Comparison of ENCODE assay signal across 5 cellular contexts in the genomic region with DNA sequence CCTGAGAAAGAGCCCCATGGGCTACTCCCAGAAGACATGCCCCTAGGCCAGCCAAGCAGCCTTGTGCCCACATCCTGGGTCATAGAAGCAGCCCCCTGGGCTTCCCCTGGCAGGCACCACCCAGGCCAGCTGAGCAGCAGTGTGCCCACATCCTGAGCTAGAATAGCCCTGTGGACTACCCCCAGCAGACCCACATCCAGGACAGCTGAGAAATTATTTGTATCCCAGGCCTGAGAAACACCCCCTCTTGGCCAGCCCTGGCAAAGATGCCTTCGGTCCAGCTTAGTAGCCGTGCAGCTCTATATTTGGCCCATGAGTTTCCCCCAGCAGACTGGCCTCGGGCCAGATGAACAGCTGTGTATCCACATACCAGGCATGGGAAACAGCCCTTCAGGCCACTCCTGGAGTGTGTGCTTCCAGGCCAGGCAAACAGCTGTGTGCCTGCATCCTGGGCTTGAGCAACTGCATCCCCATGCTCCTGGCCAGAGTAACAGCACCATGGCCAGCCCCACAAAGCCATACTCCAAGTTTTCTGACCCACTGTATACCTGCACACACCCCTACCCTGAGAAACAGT. TPM values are rescaled to one million over a fixed set of nuclear protein-coding genes. Genes with fewer than 3 reads are reported as not detected.
DNase-seq lines count a peak whose midpoint lies in the region; ATAC-seq lines count a peak whose summit lies in the region.
"Not testable (repeated sequence)": the region's sequence is repeated elsewhere in the genome, so short reads cannot be mapped to it uniquely, and the experiment has no call there.

No MANE protein-coding gene starts in this region.

- not testable (repeated sequence) for H3K36me3 ChIP-seq in SJCRH30; trophoblast cell (ENCODE audit: control insufficient read depth in 1 of 2, insufficient read depth in 2 of 2, low read length in 2 of 2)

- H3K79me1 ChIP-seq in trophoblast cell (ENCODE audit: low read length) = not testable (repeated sequence)

- not testable (repeated sequence) for H4K8ac ChIP-seq in trophoblast cell (ENCODE audit: low read depth, low read length)

- not testable (repeated sequence) for H4K12ac ChIP-seq in trophoblast cell (ENCODE audit: low read depth, low read length)

- not testable (repeated sequence) for H3K18ac ChIP-seq in trophoblast cell (ENCODE audit: low read length)

- peak; percentile 59 for ATAC-seq in left ventricle myocardium superior

- not testable (repeated sequence) for H3K4me3 ChIP-seq in SJCRH30; trophoblast cell (ENCODE audit: low read depth, low read length); skeletal muscle cell (ENCODE audit: low read depth, low read length)

- H3K9me3 ChIP-seq in SJCRH30 (replicated peaks); trophoblast cell (ENCODE audit: insufficient read depth, low read depth, low read length): not testable (repeated sequence)

- not testable (repeated sequence) for H3K27me3 ChIP-seq in SJCRH30; trophoblast cell (ENCODE audit: insufficient read depth, low read length)

- DNase-seq in LHCN-M2 (ENCODE audit: low read depth) (peak; percentile 90), SJCRH30 (peak; percentile 74 to 84), trophoblast cell (peak; percentile 46 to 58), skeletal muscle cell (ENCODE audit: low read depth) (peak; percentile 31)
- not testable (repeated sequence) for DNase-seq in left ventricle myocardium superior

- H2AK5ac ChIP-seq in trophoblast cell (ENCODE audit: low read length) = not testable (repeated sequence)

- H3K4ac ChIP-seq in trophoblast cell (ENCODE audit: low read depth, low read length) = not testable (repeated sequence)

- intact Hi-C loops in left ventricle myocardium superior (cut with micrococcal nuclease) = not testable (repeated sequence)

- not testable (repeated sequence) for H2BK12ac ChIP-seq in trophoblast cell (ENCODE audit: low read length)

- not testable (repeated sequence) for H2BK120ac ChIP-seq in trophoblast cell (ENCODE audit: insufficient read depth, low read length, poor library complexity)

- not testable (repeated sequence) for H3K23ac ChIP-seq in trophoblast cell (ENCODE audit: low read length)

- H2BK5ac ChIP-seq in trophoblast cell (ENCODE audit: low read depth, low read length, poor library complexity) = not testable (repeated sequence)

- no CpG with 5 or more reads among the region's 3 CpGs for WGBS in trophoblast cell (ENCODE audit: extremely low coverage, insufficient coverage, insufficient read length)

- H3K4me1 ChIP-seq in SJCRH30; trophoblast cell (ENCODE audit: control insufficient read depth in 1 of 2, insufficient read depth in 2 of 2, low read length in 2 of 2): not testable (repeated sequence)

- H3K9ac ChIP-seq in trophoblast cell (ENCODE audit: low read length) = not testable (repeated sequence)

- not testable (repeated sequence) for H2AFZ ChIP-seq in trophoblast cell (ENCODE audit: insufficient read depth, low read length, poor library complexity)

- H3K4me2 ChIP-seq in trophoblast cell (ENCODE audit: low read length) = not testable (repeated sequence)

- H3K27ac ChIP-seq in SJCRH30 = peak overlapping the region; percentile 80
- H3K27ac ChIP-seq in trophoblast cell (ENCODE audit: low read depth, low read length) = not testable (repeated sequence)

- not testable (repeated sequence) for H3K14ac ChIP-seq in trophoblast cell (ENCODE audit: low read length)

- not testable (repeated sequence) for H4K91ac ChIP-seq in trophoblast cell (ENCODE audit: low read depth, low read length)

- H3K79me2 ChIP-seq in trophoblast cell (ENCODE audit: control insufficient read depth, insufficient read depth, low read length, poor library complexity) = not testable (repeated sequence)

RNA-seq across cellular contexts. Expression of a gene that starts 55.0 kb away (rescaled TPM):
- total RNA-seq in LHCN-M2 (2014; rRNA removed) (91.8 and 113 TPM in 2 replicates), left ventricle myocardium superior (7.2 TPM)
- 31.4 TPM for polyA plus RNA-seq in LHCN-M2 (2012)
- total RNA-seq in SJCRH30 (2014; rRNA removed; shearing (Covaris generic)) = 99.8 and 120 TPM in 2 replicates
- polyA plus RNA-seq in trophoblast cell (2013) = 48.1 and 54.9 TPM in 2 replicates

RNA-seq across cellular contexts. Expression of a gene that starts 59.9 kb away (rescaled TPM):
- 43.9 and 56.9 TPM in 2 replicates for total RNA-seq in LHCN-M2 (2014; rRNA removed)
- 13.4 TPM for polyA plus RNA-seq in LHCN-M2 (2012)
- 28.5 and 34.3 TPM in 2 replicates for total RNA-seq in SJCRH30 (2014; rRNA removed; shearing (Covaris generic))
- total RNA-seq in left ventricle myocardium superior = 34.7 TPM
- 15.5 and 15.6 TPM in 2 replicates for polyA plus RNA-seq in trophoblast cell (2013)

Comparison
In these comparisons a context has a peak if more than half of its experiments do, and no peak if none do; other contexts are left out.
1. RNA of a gene that starts 55.0 kb away (total RNA-seq): 99.8 to 120 TPM in SJCRH30 and 91.8 to 113 TPM in LHCN-M2; 7.2 TPM in left ventricle myocardium superior (single experiment); every median in the first group is over 10 times any median in the second.